In genomic region chr4:80237992-80238391, GRCh38 we compare ENCODE assay signal across 20 cellular contexts. TPM values are rescaled to one million over a fixed set of nuclear protein-coding genes. Genes with fewer than 3 reads are reported as not detected.
DNase-seq lines count a peak whose midpoint lies in the region; ATAC-seq, FAIRE-seq and TF ChIP-seq lines count a peak whose summit lies in the region.
"Had no signal": no experiment of that assay in that cellular context is flagged by ENCODE, and none has a peak within 500 bp of the region (broad histone marks: within the 10 kb centered on the region; RNA-seq: fewer than 3 reads in every experiment).

No MANE protein-coding gene starts in this region.

- CTCF ChIA-PET in A549 (lab: Yijun Ruan, JAX) = no interaction called here

- H3K4me1 ChIP-seq in A549 = peaks cover 25% of the 10 kb centered on the region
- H3K4me1 ChIP-seq: gastroesophageal sphincter, upper lobe of right lung had no signal

- ATAC-seq in A549 = peak; percentile 91 to 92
- ATAC-seq in sciatic nerve = no peak
- no peak for ATAC-seq in GM21423 (IDR thresholded peaks at IDR 0.05; ENCODE audit: unreplicated experiment)
- ATAC-seq: gastroesophageal sphincter, left lobe of liver, upper lobe of right lung had no signal

- POLR2A ChIA-PET in A549 (lab: Yijun Ruan, JAX) = no interaction called here

- WGBS in A549 (ENCODE audit: missing lambda C conversion rate) = 6% methylated on average over 6 of the region's 6 CpGs

- no peak for TF ChIP-seq EP300 in A549 (IDR thresholded peaks at IDR 0.05)

- peak overlapping the region in 1 of 2 experiments; percentile 50; a peak in 2 of 6 replicates for H3K27ac ChIP-seq in A549
- H3K27ac ChIP-seq: gastroesophageal sphincter, upper lobe of right lung had no signal

- intact Hi-C loops in sciatic nerve (cut with DNase I) = no loop called here

- peak overlapping the region; percentile 38; the same call in 2 of the 3 replicates for H3K4me2 ChIP-seq in A549

- TF ChIP-seq CTCF in A549 (IDR thresholded peaks at IDR 0.05) (no peak), foreskin fibroblast (IDR thresholded peaks at IDR 0.05; ENCODE audit: low read depth, low read length) (no peak)

- H3K9me3 ChIP-seq in A549 = no peaks in the 10 kb centered on the region
- H3K9me3 ChIP-seq: gastroesophageal sphincter, upper lobe of right lung had no signal

- DNase-seq in A549 (ENCODE audit: low read depth in 1 of 2, low spot score in 1 of 2) (peak in 1 of 2 experiments; percentile 36), HK-2 (ENCODE audit: unreplicated experiment) (peak; percentile 7), amniotic epithelial cell (ENCODE audit: low read depth) (peak; percentile 87), foreskin fibroblast (peak; percentile 94 to 96), sciatic nerve (ENCODE audit: low spot score) (no peak), NCI-H524 treated with DMSO at 0.1 percent for 48 hours (lab: John Stamatoyannopoulos, UW) (no peak), DMS53 (lab: John Stamatoyannopoulos, UW) (no peak)
- DNase-seq: activated CD4-positive, alpha-beta T cell treated with anti-CD3 and anti-CD28 coated beads, Interleukin-2, amount 50 U/mL, for 4 hours; activated effector memory CD4-positive, alpha-beta T cell treated with Interleukin-2 at 50 U/mL for 16 hours; cerebellar nuclear complex; DND-41; MM.1S; NCI-H2171 treated with DMSO at 0.1 percent for 48 hours; stimulated activated CD8-positive, alpha-beta memory T cell treated with anti-CD3 and anti-CD28 coated beads, Interleukin-4, amount 100 ng/mL, for 48 hours; T-helper 2 cell; upper lobe of right lung had no signal

- no peak overlapping the region for H3K4me3 ChIP-seq in A549
- peak overlapping the region; percentile 13 to 30 for H3K4me3 ChIP-seq in foreskin fibroblast (ENCODE audit: low read depth in 1 of 2, low read length in 2 of 2)
- H3K4me3 ChIP-seq: gastroesophageal sphincter, upper lobe of right lung had no signal

- TF ChIP-seq POLR2A in A549 (IDR thresholded peaks at IDR 0.05; ENCODE audit: low read length) = no peak

- FAIRE-seq in A549 (lab: Jason Lieb, UNC) = no peak
- FAIRE-seq: A204.1 had no signal

- no peak for TF ChIP-seq RAD21 in A549 (conservative IDR thresholded peaks at IDR 0.05 in 1 of 2, IDR thresholded peaks at IDR 0.05 in 1 of 2)

TF ChIP-seq in A549, 52 proteins besides CTCF, POLR2A, EP300 and RAD21:
- TF ChIP-seq FOSL2 (IDR thresholded peaks at IDR 0.05) = no peak
- TF ChIP-seq FOSL2 (CRISPR knock-in tag; IDR thresholded peaks at IDR 0.05) = peak; percentile 13; the same call in 1 of the 2 replicates
- TF ChIP-seq, protein P1, sequence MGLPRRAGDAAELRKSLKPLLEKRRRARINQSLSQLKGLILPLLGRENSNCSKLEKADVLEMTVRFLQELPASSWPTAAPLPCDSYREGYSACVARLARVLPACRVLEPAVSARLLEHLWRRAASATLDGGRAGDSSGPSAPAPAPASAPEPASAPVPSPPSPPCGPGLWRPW (IDR thresholded peaks at IDR 0.05) = no peak
- TF ChIP-seq RCOR1 (IDR thresholded peaks at IDR 0.05; ENCODE audit: low read depth, low read length) = no peak
- TF ChIP-seq, protein P2, sequence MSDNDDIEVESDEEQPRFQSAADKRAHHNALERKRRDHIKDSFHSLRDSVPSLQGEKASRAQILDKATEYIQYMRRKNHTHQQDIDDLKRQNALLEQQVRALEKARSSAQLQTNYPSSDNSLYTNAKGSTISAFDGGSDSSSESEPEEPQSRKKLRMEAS (IDR thresholded peaks at IDR 0.05) = peak; percentile 54
- TF ChIP-seq NPAS2 (CRISPR knock-in tag; IDR thresholded peaks at IDR 0.05; ENCODE audit: borderline replicate concordance) = no peak
- no peak for TF ChIP-seq USF2 (IDR thresholded peaks at IDR 0.05)

RNA-seq across cellular contexts. Expression of gene FGF5, which starts 28.5 kb away (rescaled TPM):
- polyA plus RNA-seq in A549 (2011; rRNA removed) = 0.19 TPM in 1 of 2 replicates, not detected in the other
- under 0.01 and 0.01 TPM in 2 replicates for polyA plus RNA-seq in A549 (2012; cell fraction: cytosol; rRNA removed)
- not detected in 2 replicates for polyA plus RNA-seq in A549 (2012; cell fraction: nucleus; rRNA removed)
- 0.21 to 0.28 TPM (median 0.25 TPM) in 3 replicates for polyA plus RNA-seq in A549 (2017; fragmentation: RNase III; extraction: RNeasy Plus Mini Kit Qiagen cat#74134 plus additional on column Dnase treatment)
- not detected in 2 replicates for polyA minus RNA-seq in A549 (2011; rRNA and poly(A)+ RNA removed)
- 0.31 TPM for total RNA-seq in sciatic nerve
- total RNA-seq: left lobe of liver, upper lobe of right lung had no signal

RNA-seq across cellular contexts. Expression of gene PRDM8, which starts 40.7 kb away (rescaled TPM):
- polyA plus RNA-seq in A549 (2011; rRNA removed) (0.08 and 0.14 TPM in 2 replicates), A549 (2017; fragmentation: RNase III; extraction: RNeasy Plus Mini Kit Qiagen cat#74134 plus additional on column Dnase treatment) (0.10 to 0.22 TPM (median 0.11 TPM) in 3 replicates)
- polyA plus RNA-seq in A549 (2012; cell fraction: cytosol; rRNA removed) = 0.03 and 0.04 TPM in 2 replicates
- polyA plus RNA-seq in A549 (2012; cell fraction: nucleus; rRNA removed) = 0.06 and 0.28 TPM in 2 replicates
- not detected in 2 replicates for polyA minus RNA-seq in A549 (2011; rRNA and poly(A)+ RNA removed)
- 8.0 TPM for total RNA-seq in sciatic nerve

Comparison
In these comparisons a context has a peak if more than half of its experiments do, and no peak if none do; other contexts are left out.
1. ATAC-seq: peak in A549 (2 of 2); none in sciatic nerve (single experiment) and GM21423 (single experiment).
2. DNase-seq: peak in HK-2 (single experiment), amniotic epithelial cell (single experiment) and foreskin fibroblast (2 of 2); none in sciatic nerve (single experiment), NCI-H524 treated with DMSO at 0.1 percent for 48 hours (single experiment) and DMS53 (single experiment).